ENCODE assay signal across 8 cellular contexts in the genomic region with DNA sequence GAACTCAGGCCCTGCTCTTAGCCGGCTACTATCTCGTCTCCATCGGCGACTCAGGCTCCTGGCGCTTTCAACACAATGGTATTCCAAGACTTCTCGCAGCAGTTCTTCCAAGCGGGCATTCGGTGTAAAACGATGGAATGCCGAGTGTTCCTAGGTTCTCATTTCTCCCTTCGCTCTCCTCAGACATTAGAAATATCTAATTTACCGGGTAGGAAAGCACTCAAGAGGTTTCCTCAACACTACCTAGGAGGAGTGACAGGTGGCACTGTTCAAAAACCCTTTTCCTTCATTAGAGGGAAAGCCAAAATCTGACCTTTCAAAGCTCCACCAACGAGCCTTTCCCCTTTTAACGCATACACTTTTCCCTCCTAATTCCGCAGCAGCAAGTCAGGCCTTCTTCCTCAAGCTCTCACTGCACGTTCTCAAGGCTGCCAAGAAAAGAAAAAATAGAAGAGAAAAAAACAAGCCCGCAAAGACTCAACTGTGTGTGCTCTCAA. TPM values are rescaled to one million over a fixed set of nuclear protein-coding genes. Genes with fewer than 3 reads are reported as not detected.
DNase-seq lines count a peak whose midpoint lies in the region; ATAC-seq and TF ChIP-seq lines count a peak whose summit lies in the region.

No MANE protein-coding gene starts in this region.

- intact Hi-C loops in Caco-2 (cut with micrococcal nuclease; ENCODE audit: unreplicated experiment), result loop anchor here (1.0 kb wide), 1 partner anchor 74 kb away; no protein-coding TSS in a partner anchor
- intact Hi-C loops in adrenal gland (cut with DNase I), result no loop called here

- peak overlapping the region; percentile 72 for H3K4me3 ChIP-seq in Caco-2 (ENCODE audit: low read depth, low read length)
- H3K4me3 ChIP-seq in NB4 (ENCODE audit: low read depth, low read length), result peak overlapping the region; percentile 92
- peak overlapping the region in 3 of 4 donors; percentile 72 to 90 (median 81) for H3K4me3 ChIP-seq in adrenal gland

- CTCF ChIA-PET in Caco-2 (lab: Charles Lee), result interaction anchor here (0.5 to 1.6 kb wide), 8 partner anchors 8 to 1331 kb away, joined by 3 to 13 read pairs (median 3); a partner anchor contains a TSS

- DNase-seq in Caco-2 (peak in 1 of 2 experiments; percentile 34), NB4 (ENCODE audit: low read depth) (peak; percentile 61), adrenal gland (peak in 1 of 7 donors; percentile 18), iPS-NIHi11 (ENCODE audit: low spot score) (peak; percentile 42), NCI-H2081 treated with DMSO at 0.1 percent for 48 hours (lab: John Stamatoyannopoulos, UW) (no peak)
- no peak for DNase-seq in stimulated activated naive B cell treated with anti-CD40 and anti-IgM and Interleukin-4, amounts not matched to agents 10 μg/mL and 1 μg/mL and 100 μg/mL, for 72 hours

- H3K36me3 Mint-ChIP-seq in Caco-2 (ENCODE audit: insufficient read depth, unreplicated experiment), result peaks cover 87% of the 10 kb centered on the region
- H3K36me3 Mint-ChIP-seq in stimulated activated naive B cell treated with anti-CD40 and anti-IgM and Interleukin-4, amounts not matched to agents 10 μg/mL and 1 μg/mL and 100 μg/mL, for 72 hours, result peaks cover 28 to 62% of the 10 kb centered on the region in 2 donors

- TF ChIP-seq CTCF in Caco-2 (IDR thresholded peaks at IDR 0.05; ENCODE audit: insufficient read depth in 1 of 2, low read depth in 1 of 2, low read length in 1 of 2, severe bottlenecking in 1 of 2, unreplicated experiment in 1 of 2) (peak; percentile 38 to 54), NB4 (IDR thresholded peaks at IDR 0.05; ENCODE audit: low read depth, low read length) (peak; percentile 27), adrenal gland (IDR thresholded peaks at IDR 0.05) (peak in 5 of 6 experiments; percentile 7 to 43 (median 34))

- H3K36me3 ChIP-seq in Caco-2 (ENCODE audit: control insufficient read depth, insufficient read depth, low read length) (peaks cover 1% of the 10 kb centered on the region; the same call in 1 of the 2 replicates), adrenal gland (replicated peaks in 1 of 2) (peaks cover 0 to 14% of the 10 kb centered on the region in 2 donors)

- ATAC-seq in GM19025 (IDR thresholded peaks at IDR 0.05; ENCODE audit: low read depth, unreplicated experiment) (peak; percentile 22), GM21619 (IDR thresholded peaks at IDR 0.05; ENCODE audit: unreplicated experiment) (no peak)
- ATAC-seq in stimulated activated naive B cell treated with anti-CD40 and anti-IgM and Interleukin-4, amounts not matched to agents 10 μg/mL and 1 μg/mL and 100 μg/mL, for 72 hours (replicated peaks), result peak; percentile 59 to 63

- H3K27ac ChIP-seq in adrenal gland, result peak overlapping the region in 4 of 5 donors; percentile 38 to 67 (median 60)

- H3K27me3 ChIP-seq in Caco-2 (replicated peaks; ENCODE audit: control insufficient read depth, insufficient read depth, low read length) (no peaks in the 10 kb centered on the region), adrenal gland (no peaks in the 10 kb centered on the region)

- POLR2A ChIA-PET in Caco-2 (lab: Charles Lee), result interaction anchor here (1.0 to 4.5 kb wide), 4 partner anchors 17 to 462 kb away, joined by 3 to 24 read pairs (median 9); a partner anchor contains a TSS

- H3K9me3 Mint-ChIP-seq in Caco-2 (ENCODE audit: unreplicated experiment), result no peaks in the 10 kb centered on the region
- no peaks in the 10 kb centered on the region for H3K9me3 Mint-ChIP-seq in stimulated activated naive B cell treated with anti-CD40 and anti-IgM and Interleukin-4, amounts not matched to agents 10 μg/mL and 1 μg/mL and 100 μg/mL, for 72 hours

- TF ChIP-seq POLR2A in NB4 (IDR thresholded peaks at IDR 0.05; ENCODE audit: extremely low read depth, insufficient read length) (no peak), adrenal gland (IDR thresholded peaks at IDR 0.05) (no peak)

- BruUV-seq in Caco-2 (replicated peaks; lab: Mats Ljungman, UMichigan), result no TSS peak

- H3K4me1 ChIP-seq in Caco-2, result peaks cover 22% of the 10 kb centered on the region
- H3K4me1 ChIP-seq in adrenal gland (replicated peaks in 1 of 2), result peaks cover 11 to 23% of the 10 kb centered on the region in 2 donors

- H3K27ac Mint-ChIP-seq in Caco-2 (ENCODE audit: unreplicated experiment), result peak overlapping the region; percentile 77
- peak overlapping the region; percentile 88 for H3K27ac Mint-ChIP-seq in stimulated activated naive B cell treated with anti-CD40 and anti-IgM and Interleukin-4, amounts not matched to agents 10 μg/mL and 1 μg/mL and 100 μg/mL, for 72 hours

- peak overlapping the region; percentile 84 for H3K4me3 Mint-ChIP-seq in Caco-2 (ENCODE audit: unreplicated experiment)
- H3K4me3 Mint-ChIP-seq in stimulated activated naive B cell treated with anti-CD40 and anti-IgM and Interleukin-4, amounts not matched to agents 10 μg/mL and 1 μg/mL and 100 μg/mL, for 72 hours, result peak overlapping the region; percentile 94

- WGBS in adrenal gland, 4 donors, result 1 to 4% (median 2%) methylated on average over 17 of the region's 17 CpGs

- no peaks in the 10 kb centered on the region for H3K9me3 ChIP-seq in Caco-2
- no peaks in the 10 kb centered on the region for H3K9me3 ChIP-seq in adrenal gland (replicated peaks in 1 of 3)

- no peaks in the 10 kb centered on the region for H3K27me3 Mint-ChIP-seq in Caco-2 (ENCODE audit: insufficient read depth, unreplicated experiment)
- no peaks in the 10 kb centered on the region for H3K27me3 Mint-ChIP-seq in stimulated activated naive B cell treated with anti-CD40 and anti-IgM and Interleukin-4, amounts not matched to agents 10 μg/mL and 1 μg/mL and 100 μg/mL, for 72 hours

- H3K4me1 Mint-ChIP-seq in Caco-2 (ENCODE audit: low read depth, unreplicated experiment), result peaks cover 14% of the 10 kb centered on the region
- H3K4me1 Mint-ChIP-seq in stimulated activated naive B cell treated with anti-CD40 and anti-IgM and Interleukin-4, amounts not matched to agents 10 μg/mL and 1 μg/mL and 100 μg/mL, for 72 hours, result peaks cover 32 to 53% of the 10 kb centered on the region in 2 donors

RNA-seq across cellular contexts. Expression of a gene that starts 0.6 kb away (rescaled TPM):
- total RNA-seq in Caco-2 (2022) (91.3 and 103 TPM in 2 replicates), adrenal gland (10 to 100 TPM; 50.8 to 99.9 (median 74.1) TPM)
- 10 to 100 TPM; 44.8 to 72.8 (median 63.7) TPM for polyA plus RNA-seq in adrenal gland

RNA-seq across cellular contexts. Expression of a gene that starts 16.8 kb away (rescaled TPM):
- total RNA-seq in Caco-2 (2022), result 110 and 118 TPM in 2 replicates
- 10 to 100 TPM; 64.4 to 92.3 (median 80.2) TPM for total RNA-seq in adrenal gland
- polyA plus RNA-seq in adrenal gland, result 10 to 100 TPM; 21.1 to 70.6 (median 36.4) TPM

Comparison
In these comparisons a context has a peak if more than half of its experiments do, and no peak if none do; other contexts are left out.
1. DNase-seq: peak in NB4 (single experiment) and iPS-NIHi11 (single experiment); none in stimulated activated naive B cell treated with anti-CD40 and anti-IgM and Interleukin-4, amounts not matched to agents 10 μg/mL and 1 μg/mL and 100 μg/mL, for 72 hours (single experiment) and NCI-H2081 treated with DMSO at 0.1 percent for 48 hours (single experiment).
2. Peak in every context shown above with its lines, with median percentiles within 50 percentile points of each other: H3K4me3 ChIP-seq and CTCF ChIP-seq.